In genomic region chr4:34009951-34010350, GRCh38 we compare ENCODE assay signal across 27 cellular contexts.
"Had no signal": no experiment of that assay in that cellular context is flagged by ENCODE, and none has a peak within 500 bp of the region (broad histone marks: within the 10 kb centered on the region; RNA-seq: fewer than 3 reads in every experiment).

No MANE protein-coding gene starts in this region.

- H3K4me3 ChIP-seq: ascending aorta, body of pancreas, cardiac muscle cell, K562 had no signal

- H3K9me3 Mint-ChIP-seq: activated naive CD4-positive, alpha-beta T cell treated with anti-CD3 and anti-CD28 coated beads, Interleukin-2, amount 50 U/mL, for 24 hours; WTC11 had no signal

- H3K4me1 Mint-ChIP-seq: activated naive CD4-positive, alpha-beta T cell treated with anti-CD3 and anti-CD28 coated beads, Interleukin-2, amount 50 U/mL, for 24 hours; T-helper 17 cell; WTC11 had no signal

- H3K27ac Mint-ChIP-seq: activated CD8-positive, alpha-beta T cell treated with anti-CD3 and anti-CD28 coated beads, Interleukin-2, amount 10 ng/mL, durations not matched to agents 7 days and 5 days; activated naive CD4-positive, alpha-beta T cell treated with anti-CD3 and anti-CD28 coated beads, Interleukin-2, amount 50 U/mL, for 24 hours; activated T-cell treated with anti-CD3 and anti-CD28 coated beads, Interleukin-2, amount 50 U/mL, for 24 hours; activated T-helper 1 cell treated with anti-CD3 and anti-CD28 coated beads, Interleukin-12 subunit alpha, Interleukin-12 subunit beta, Interleukin-2, Interleukin-4 antibody, amounts not matched to agents 30 ng/mL and 10 ng/mL and 1 ng/mL, durations not matched to agents 14 hours and 24 hours and 36 hours; T-helper 17 cell; WTC11 had no signal

- H3K4me3 Mint-ChIP-seq: activated CD8-positive, alpha-beta T cell treated with anti-CD3 and anti-CD28 coated beads, Interleukin-2, amount 10 ng/mL, durations not matched to agents 7 days and 5 days; activated naive CD4-positive, alpha-beta T cell treated with anti-CD3 and anti-CD28 coated beads, Interleukin-2, amount 50 U/mL, for 24 hours; activated T-cell treated with anti-CD3 and anti-CD28 coated beads, Interleukin-2, amount 50 U/mL, for 24 hours; activated T-helper 1 cell treated with anti-CD3 and anti-CD28 coated beads, Interleukin-12 subunit alpha, Interleukin-12 subunit beta, Interleukin-2, Interleukin-4 antibody, amounts not matched to agents 30 ng/mL and 10 ng/mL and 1 ng/mL, durations not matched to agents 14 hours and 24 hours and 36 hours; T-helper 17 cell; WTC11 had no signal

- ATAC-seq: activated CD8-positive, alpha-beta T cell treated with anti-CD3 and anti-CD28 coated beads, Interleukin-2, amount 10 ng/mL, durations not matched to agents 7 days and 5 days; body of pancreas; K562; Panc1; T-helper 17 cell; WTC11 had no signal

- H3K27me3 ChIP-seq: ascending aorta, body of pancreas, cardiac muscle cell had no signal

- H3K27ac ChIP-seq: ascending aorta, body of pancreas, cardiac muscle cell had no signal

- DNase-seq: activated CD4-positive, alpha-beta T cell treated with anti-CD3 and anti-CD28 coated beads for 48 hours; activated CD4-positive, alpha-beta T cell treated with anti-CD3 and anti-CD28 coated beads, Interleukin-2, amount 50 U/mL, for 4 hours; activated CD4-positive, CD25-positive, alpha-beta regulatory T cell treated with anti-CD3 and anti-CD28 coated beads, Interleukin-2, amount 50 U/mL, for 72 hours; activated CD8-positive, alpha-beta memory T cell treated with anti-CD3 and anti-CD28 coated beads, Interleukin-2, amount 50 U/mL, for 48 hours; activated CD8-positive, alpha-beta T cell treated with anti-CD3 and anti-CD28 coated beads, Interleukin-2, amount 10 ng/mL, durations not matched to agents 7 days and 5 days; activated effector memory CD4-positive, alpha-beta T cell treated with Interleukin-2 at 50 U/mL for 16 hours; activated naive CD4-positive, alpha-beta T cell; activated T-cell treated with anti-CD3 and anti-CD28 coated beads, Interleukin-2, amount 50 U/mL, for 24 hours; amniotic stem cell; body of pancreas; Karpas-422; NCI-H1048; NCI-H146; NCI-H187 treated with DMSO at 0.1 percent for 48 hours; NCI-H2081 treated with DMSO at 0.1 percent for 48 hours; NCI-H446; NCI-H524; SHP77 treated with DMSO at 0.1 percent for 48 hours; T-helper 17 cell; T-helper 9 cell had no signal

- H3K27me3 Mint-ChIP-seq: activated naive CD4-positive, alpha-beta T cell treated with anti-CD3 and anti-CD28 coated beads, Interleukin-2, amount 50 U/mL, for 24 hours; activated T-cell treated with anti-CD3 and anti-CD28 coated beads, Interleukin-2, amount 50 U/mL, for 24 hours; T-helper 17 cell had no signal

- H3K36me3 ChIP-seq: ascending aorta, cardiac muscle cell had no signal

- FAIRE-seq: K562 had no signal

- H3K36me3 Mint-ChIP-seq: activated naive CD4-positive, alpha-beta T cell treated with anti-CD3 and anti-CD28 coated beads, Interleukin-2, amount 50 U/mL, for 24 hours; WTC11 had no signal

- H3K9me3 ChIP-seq: ascending aorta, body of pancreas had no signal

- H3K4me1 ChIP-seq: ascending aorta, body of pancreas had no signal
